2 cellular contexts compared by ENCODE assay signal in the genomic region with DNA sequence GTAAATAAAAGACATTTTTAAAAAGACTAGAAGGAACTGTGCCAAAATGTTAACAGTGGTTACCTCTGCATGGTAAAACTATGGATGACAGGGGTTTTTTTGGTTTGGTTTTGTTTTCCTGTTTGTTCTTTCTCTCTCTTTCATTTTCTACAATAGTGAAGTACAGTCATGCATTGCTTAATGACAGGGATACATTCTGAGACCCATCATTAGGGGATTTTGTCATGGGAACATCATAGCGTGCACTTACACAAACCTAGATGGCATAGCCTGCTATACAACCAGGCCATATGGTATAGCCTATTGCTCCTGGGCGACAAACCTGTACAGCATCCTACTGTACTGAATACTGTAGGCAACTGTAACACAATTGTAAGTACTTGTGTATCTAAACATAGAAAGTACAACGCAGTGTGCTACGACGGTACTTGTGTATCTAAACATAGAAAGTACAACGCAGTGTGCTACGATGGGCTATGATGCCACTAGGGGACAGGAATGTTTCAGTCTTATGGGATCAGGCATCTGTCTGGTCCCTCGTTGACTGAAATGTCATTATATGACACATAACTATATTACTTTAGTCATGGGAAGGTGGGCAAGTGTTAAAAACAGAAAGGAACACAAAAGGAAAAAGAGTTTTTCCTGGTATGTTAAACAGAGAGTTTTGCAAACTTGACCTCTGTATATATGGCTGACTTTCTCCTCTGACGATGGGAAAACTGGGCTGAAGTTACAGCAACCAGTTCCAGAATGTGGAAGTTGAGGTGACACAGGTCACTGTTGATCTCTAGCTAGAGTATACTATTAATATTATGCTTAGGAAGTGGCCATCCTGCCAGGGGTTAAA.
TF ChIP-seq lines count a peak whose summit lies in the region.

No MANE protein-coding gene starts in this region.

TF ChIP-seq in IMR-90, 13 proteins besides CTCF, POLR2A, EP300 and RAD21:
- no peak for TF ChIP-seq CEBPB (IDR thresholded peaks at IDR 0.05; ENCODE audit: low read depth, low read length)
- no peak for TF ChIP-seq NFE2L2 (IDR thresholded peaks at IDR 0.05; ENCODE audit: low read depth, low read length)
- TF ChIP-seq RFX5 (IDR thresholded peaks at IDR 0.05; ENCODE audit: low read depth, low read length): no peak
- TF ChIP-seq FOS (IDR thresholded peaks at IDR 0.05; ENCODE audit: low read depth, low read length): no peak
- TF ChIP-seq, protein P1, sequence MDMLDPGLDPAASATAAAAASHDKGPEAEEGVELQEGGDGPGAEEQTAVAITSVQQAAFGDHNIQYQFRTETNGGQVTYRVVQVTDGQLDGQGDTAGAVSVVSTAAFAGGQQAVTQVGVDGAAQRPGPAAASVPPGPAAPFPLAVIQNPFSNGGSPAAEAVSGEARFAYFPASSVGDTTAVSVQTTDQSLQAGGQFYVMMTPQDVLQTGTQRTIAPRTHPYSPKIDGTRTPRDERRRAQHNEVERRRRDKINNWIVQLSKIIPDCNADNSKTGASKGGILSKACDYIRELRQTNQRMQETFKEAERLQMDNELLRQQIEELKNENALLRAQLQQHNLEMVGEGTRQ (IDR thresholded peaks at IDR 0.05; ENCODE audit: low read depth, low read length): no peak
- TF ChIP-seq MAFK (IDR thresholded peaks at IDR 0.05; ENCODE audit: low read depth, low read length): no peak
- TF ChIP-seq MXI1 (IDR thresholded peaks at IDR 0.05; ENCODE audit: borderline replicate concordance, low read depth, low read length): no peak
TF ChIP-seq in IMR-90: peak in this region for 0.

TF ChIP-seq in endothelial cell of umbilical vein, 7 proteins besides CTCF, POLR2A, EP300 and RAD21:
- TF ChIP-seq, protein P2, sequence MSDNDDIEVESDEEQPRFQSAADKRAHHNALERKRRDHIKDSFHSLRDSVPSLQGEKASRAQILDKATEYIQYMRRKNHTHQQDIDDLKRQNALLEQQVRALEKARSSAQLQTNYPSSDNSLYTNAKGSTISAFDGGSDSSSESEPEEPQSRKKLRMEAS (IDR thresholded peaks at IDR 0.05; ENCODE audit: insufficient read depth, insufficient read length): no peak
- TF ChIP-seq FOS (IDR thresholded peaks at IDR 0.05; ENCODE audit: borderline replicate concordance, insufficient read depth, low read length) (no peak), EZH2 (IDR thresholded peaks at IDR 0.05; ENCODE audit: borderline replicate concordance, low read depth, low read length, severe bottlenecking) (no peak), GATA2 (IDR thresholded peaks at IDR 0.05; ENCODE audit: insufficient read depth, insufficient read length, low read depth, low read length) (no peak), POLR2AphosphoS5 (IDR thresholded peaks at IDR 0.05; ENCODE audit: insufficient read depth, low read depth, low read length) (no peak), JUN (IDR thresholded peaks at IDR 0.05; ENCODE audit: borderline replicate concordance, insufficient read depth, insufficient read length, low read depth) (no peak), MYC (IDR thresholded peaks at IDR 0.05; ENCODE audit: low read depth, low read length) (no peak)
